Comparison of ENCODE assay signal across 28 cellular contexts in the genomic region with DNA sequence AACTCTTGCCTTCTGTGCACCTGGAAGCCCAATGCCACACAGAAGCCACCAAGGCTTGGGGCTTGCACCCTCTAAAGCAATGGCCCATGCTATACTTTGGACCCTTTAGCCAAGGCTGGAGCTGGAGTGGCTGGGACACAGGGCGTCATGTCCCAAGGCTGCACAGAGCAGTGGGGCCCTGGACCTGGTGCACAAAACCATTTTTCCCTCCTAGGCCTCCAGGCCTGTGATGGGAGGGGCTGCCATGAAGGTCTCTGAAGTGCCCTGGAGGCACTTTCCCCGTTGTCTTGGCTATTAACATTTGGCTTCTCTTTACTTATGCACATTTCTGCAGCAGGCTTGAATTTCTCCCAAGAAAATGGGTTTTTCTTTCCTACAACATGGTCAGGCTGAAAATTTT. TPM values are rescaled to one million over a fixed set of nuclear protein-coding genes. Genes with fewer than 3 reads are reported as not detected.
"Had no signal": no experiment of that assay in that cellular context is flagged by ENCODE, and none has a peak within 500 bp of the region (broad histone marks: within the 10 kb centered on the region; RNA-seq: fewer than 3 reads in every experiment).

No MANE protein-coding gene starts in this region.

- H3K9me3 ChIP-seq: suprapubic skin, testis, thoracic aorta, thyroid gland, tibial artery, transverse colon, upper lobe of right lung, uterus had no signal

- DNase-seq: stimulated activated CD4-positive, alpha-beta T cell treated with anti-CD3 and anti-CD28 coated beads, Interleukin-2, amount 100 ng/mL, for 48 hours; stimulated activated CD4-positive, alpha-beta T cell treated with anti-CD3 and anti-CD28 coated beads, Interleukin-4, amount 100 ng/mL, for 1 hour; stimulated activated CD4-positive, alpha-beta T cell treated with anti-CD3 and anti-CD28 coated beads, Interleukin-4, amount 100 ng/mL, for 24 hours; stimulated activated CD4-positive, alpha-beta T cell treated with anti-CD3 and anti-CD28 coated beads, Interleukin-4, amount 100 ng/mL, for 4 hours; stimulated activated CD8-positive, alpha-beta memory T cell treated with anti-CD3 and anti-CD28 coated beads, Interleukin-4, amount 100 ng/mL, for 48 hours; stimulated activated naive B cell treated with anti-CD40 and anti-IgM and Interleukin-4, amounts not matched to agents 10 μg/mL and 1 μg/mL and 100 μg/mL, for 72 hours; stimulated activated naive CD4-positive, alpha-beta T cell; stimulated activated naive CD4-positive, alpha-beta T cell treated with Interleukin-2 at 50 U/mL for 16 hours; stimulated activated naive CD8-positive, alpha-beta T cell treated with anti-CD3 and anti-CD28 coated beads, Interleukin-15, amount 100 ng/mL, for 72 hours; stimulated activated naive CD8-positive, alpha-beta T cell treated with anti-CD3 and anti-CD28 coated beads, Interleukin-15, Interleukin-2, amounts not matched to agents 100 U/mL and 50 U/mL, for 24 hours; stomach; substantia nigra; testis; thyroid gland; tibial artery; transverse colon; trophoblast cell; upper lobe of left lung; upper lobe of right lung; uterus had no signal

- H3K4me3 ChIP-seq: stomach, suprapubic skin, testis, thoracic aorta, thyroid gland, tibial artery, tibial nerve, transverse colon, upper lobe of left lung, upper lobe of right lung, uterus, vagina had no signal

- H3K27ac ChIP-seq: stomach, suprapubic skin, testis, thoracic aorta, thyroid gland, tibial artery, tibial nerve, transverse colon, upper lobe of left lung, upper lobe of right lung, uterus, vagina had no signal

- ATAC-seq: stimulated activated effector memory CD8-positive, alpha-beta T cell treated with anti-CD3 and anti-CD28 coated beads, Interleukin-12 subunit alpha, Interleukin-12 subunit beta, amount 100 ng/mL, for 72 hours; stimulated activated memory B cell treated with anti-CD40 and anti-IgM and Interleukin-4, amounts not matched to agents 10 μg/mL and 1 μg/mL and 100 μg/mL, for 72 hours; stimulated activated naive B cell treated with anti-CD40 and anti-IgM and Interleukin-4, amounts not matched to agents 10 μg/mL and 1 μg/mL and 100 μg/mL, for 72 hours; stimulated activated naive CD8-positive, alpha-beta T cell treated with anti-CD3 and anti-CD28 coated beads, Interleukin-15, amount 100 ng/mL, for 72 hours; stimulated activated naive CD8-positive, alpha-beta T cell treated with anti-CD3 and anti-CD28 coated beads, Interleukin-15, Interleukin-2, amounts not matched to agents 100 U/mL and 50 U/mL, for 24 hours; upper lobe of right lung had no signal

- H3K27me3 ChIP-seq: stomach, suprapubic skin, testis, thyroid gland, tibial artery, tibial nerve, transverse colon, upper lobe of left lung, upper lobe of right lung, uterus, vagina had no signal

- H3K36me3 ChIP-seq: stomach, suprapubic skin, thoracic aorta, thyroid gland, tibial artery, tibial nerve, transverse colon, upper lobe of left lung, upper lobe of right lung, uterus, vagina had no signal

- H3K4me1 ChIP-seq: stomach, testis, thyroid gland, tibial artery, tibial nerve, upper lobe of left lung, upper lobe of right lung, uterus, vagina had no signal

- FAIRE-seq: urothelium cell line had no signal

RNA-seq across cellular contexts. Expression of a gene that starts 20.6 kb away (rescaled TPM):
- total RNA-seq: subcutaneous adipose tissue, thoracic aorta, tibial nerve had no signal
